ENCODE assay signal across 1 cellular context in genomic region chr10:45593938-45594275, GRCh38.
TF ChIP-seq lines count a peak whose summit lies in the region.

No MANE protein-coding gene starts in this region.

TF ChIP-seq in GM23338, 12 proteins besides CTCF, POLR2A, EP300 and RAD21 (continued from another document):
- no peak for TF ChIP-seq EZH2phosphoT487 (IDR thresholded peaks at IDR 0.05; ENCODE audit: unreplicated experiment)
